12 cellular contexts compared by ENCODE assay signal in genomic region chr5:175904577-175904976, GRCh38. TPM values are rescaled to one million over a fixed set of nuclear protein-coding genes. Genes with fewer than 3 reads are reported as not detected.
DNase-seq lines count a peak whose midpoint lies in the region; ATAC-seq, FAIRE-seq and TF ChIP-seq lines count a peak whose summit lies in the region.
"Not testable (repeated sequence)": the region's sequence is repeated elsewhere in the genome, so short reads cannot be mapped to it uniquely, and the experiment has no call there.
"Had no signal": no experiment of that assay in that cellular context is flagged by ENCODE, and none has a peak within 500 bp of the region (broad histone marks: within the 10 kb centered on the region; RNA-seq: fewer than 3 reads in every experiment).

No MANE protein-coding gene starts in this region.

- peak; percentile 28 for TF ChIP-seq CTCF in DOHH2 (IDR thresholded peaks at IDR 0.05; ENCODE audit: low read depth, low read length, poor library complexity, severe bottlenecking)
- peak; percentile 38 for TF ChIP-seq CTCF in OCI-LY7 (conservative IDR thresholded peaks at IDR 0.05; ENCODE audit: low read length)
- TF ChIP-seq CTCF in foreskin keratinocyte (conservative IDR thresholded peaks at IDR 0.05) = peak; percentile 58
- peak; percentile 50 for TF ChIP-seq CTCF in neural progenitor cell (IDR thresholded peaks at IDR 0.05)

- H3K4me3 ChIP-seq in DOHH2 (ENCODE audit: low read length); GM23248; OCI-LY7 (ENCODE audit: low read depth, low read length, poor library complexity, severe bottlenecking); neural progenitor cell: not testable (repeated sequence)

- not testable (repeated sequence) for H3K4me2 ChIP-seq in DOHH2 (ENCODE audit: low read length); GM23248 (ENCODE audit: unreplicated experiment); OCI-LY7 (ENCODE audit: low read length); neural progenitor cell

- POLR2A ChIA-PET in OCI-LY7 (lab: Charles Lee) = not testable (repeated sequence)

- peak; percentile 46 for FAIRE-seq in A204.1 (lab: Jason Lieb, UNC)

- H4K20me1 ChIP-seq in DOHH2 (ENCODE audit: control insufficient read depth, insufficient read depth, low read depth, low read length); GM23248 (ENCODE audit: insufficient read depth); OCI-LY7 (ENCODE audit: insufficient read depth, low read length); neural progenitor cell (ENCODE audit: low read depth): not testable (repeated sequence)

- H3K27me3 Mint-ChIP-seq in activated CD8-positive, alpha-beta memory T cell treated with anti-CD3 and anti-CD28 coated beads, Interleukin-2, amount 10 ng/mL, durations not matched to agents 7 days and 5 days = not testable (repeated sequence)
- H3K27me3 Mint-ChIP-seq in neural progenitor cell (ENCODE audit: insufficient read depth, low read depth) = peaks cover 11% of the 10 kb centered on the region

- not testable (repeated sequence) for H3K27me3 ChIP-seq in DOHH2 (ENCODE audit: control insufficient read depth, low read length); GM23248 (replicated peaks; ENCODE audit: insufficient read depth); foreskin keratinocyte; neural progenitor cell

- in situ Hi-C loops in GM23248 (cut with MboI) = not testable (repeated sequence)

- not testable (repeated sequence) for H3K4me1 Mint-ChIP-seq in activated CD8-positive, alpha-beta memory T cell treated with anti-CD3 and anti-CD28 coated beads, Interleukin-2, amount 10 ng/mL, durations not matched to agents 7 days and 5 days
- H3K4me1 Mint-ChIP-seq in neural progenitor cell = peaks cover 19% of the 10 kb centered on the region

- BruUV-seq in OCI-LY7 (replicated peaks; lab: Mats Ljungman, UMichigan) = not testable (repeated sequence)

- DNase-seq in GM23248 (peak; percentile 13), dermis blood vessel endothelial cell (peak; percentile 27)
- DNase-seq in OCI-LY7 (ENCODE audit: low spot score); activated CD8-positive, alpha-beta memory T cell treated with anti-CD3 and anti-CD28 coated beads, Interleukin-2, amount 10 ng/mL, durations not matched to agents 7 days and 5 days; foreskin keratinocyte; neural progenitor cell (ENCODE audit: low spot score): not testable (repeated sequence)

- CTCF ChIA-PET in OCI-LY7 (lab: Charles Lee; ENCODE audit: unreplicated experiment); activated CD8-positive, alpha-beta memory T cell treated with anti-CD3 and anti-CD28 coated beads, Interleukin-2, amount 10 ng/mL, durations not matched to agents 7 days and 5 days (lab: Charles Lee): not testable (repeated sequence)

- not testable (repeated sequence) for H3K79me2 ChIP-seq in DOHH2 (ENCODE audit: control insufficient read depth, low read length); GM23248 (ENCODE audit: insufficient read depth); OCI-LY7 (ENCODE audit: insufficient read depth, low read depth, low read length); neural progenitor cell (ENCODE audit: low read depth)

- H3K36me3 ChIP-seq in DOHH2 (ENCODE audit: control insufficient read depth, low read length); GM23248 (ENCODE audit: low read depth); OCI-LY7 (ENCODE audit: insufficient read depth, low read length); neural progenitor cell: not testable (repeated sequence)

- H3K36me3 Mint-ChIP-seq in activated CD8-positive, alpha-beta memory T cell treated with anti-CD3 and anti-CD28 coated beads, Interleukin-2, amount 10 ng/mL, durations not matched to agents 7 days and 5 days; neural progenitor cell: not testable (repeated sequence)

- H3K9me3 Mint-ChIP-seq in activated CD8-positive, alpha-beta memory T cell treated with anti-CD3 and anti-CD28 coated beads, Interleukin-2, amount 10 ng/mL, durations not matched to agents 7 days and 5 days (ENCODE audit: low read depth); neural progenitor cell: not testable (repeated sequence)

- H3K27ac Mint-ChIP-seq in activated CD8-positive, alpha-beta memory T cell treated with anti-CD3 and anti-CD28 coated beads, Interleukin-2, amount 10 ng/mL, durations not matched to agents 7 days and 5 days; neural progenitor cell: not testable (repeated sequence)

- not testable (repeated sequence) for H3K4me1 ChIP-seq in DOHH2 (ENCODE audit: control insufficient read depth, low read length); GM23248 (ENCODE audit: insufficient read depth); OCI-LY7 (ENCODE audit: insufficient read depth, low read length, poor library complexity, severe bottlenecking); foreskin keratinocyte; neural progenitor cell

- intact Hi-C loops in OCI-LY7 (cut with micrococcal nuclease; ENCODE audit: unreplicated experiment) = not testable (repeated sequence)

- H3K9ac ChIP-seq in GM23248, neural progenitor cell: not testable (repeated sequence)

- H3K27ac ChIP-seq in DOHH2 (ENCODE audit: low read depth, low read length); GM23248; OCI-LY7 (ENCODE audit: low read depth, low read length, poor library complexity, severe bottlenecking); foreskin keratinocyte; neural progenitor cell: not testable (repeated sequence)

- not testable (repeated sequence) for H3K4me3 Mint-ChIP-seq in activated CD8-positive, alpha-beta memory T cell treated with anti-CD3 and anti-CD28 coated beads, Interleukin-2, amount 10 ng/mL, durations not matched to agents 7 days and 5 days; neural progenitor cell

- not testable (repeated sequence) for H3F3A ChIP-seq in DOHH2 (ENCODE audit: control insufficient read depth, insufficient read depth); GM23248 (ENCODE audit: insufficient read depth); neural progenitor cell (ENCODE audit: low read depth)

- not testable (repeated sequence) for H3K9me2 ChIP-seq in DOHH2 (replicated peaks; ENCODE audit: control insufficient read depth, low read length); GM23248 (ENCODE audit: insufficient read depth); OCI-LY7 (ENCODE audit: insufficient read depth, low read length)

- 32 to 69% methylated on average over 1 of the region's 1 CpG for WGBS in GM23248 (ENCODE audit: low coverage in 1 of 2, low lambda C conversion rate in 2 of 2, missing lambda C conversion rate in 2 of 2), 2 experiments

- peak; percentile 30 for ATAC-seq in activated CD8-positive, alpha-beta memory T cell treated with anti-CD3 and anti-CD28 coated beads, Interleukin-2, amount 10 ng/mL, durations not matched to agents 7 days and 5 days
- peak; percentile 54 for ATAC-seq in foreskin keratinocyte

- H2AFZ ChIP-seq in GM23248; OCI-LY7 (ENCODE audit: low read length); neural progenitor cell (replicated peaks): not testable (repeated sequence)

- not testable (repeated sequence) for H3K9me3 ChIP-seq in DOHH2 (ENCODE audit: control insufficient read depth, insufficient read depth, low read length); GM23248 (ENCODE audit: low read depth); OCI-LY7 (ENCODE audit: low read length); neural progenitor cell (ENCODE audit: low read depth)

RNA-seq across cellular contexts. Expression of gene CPLX2, which starts 33.2 kb away (rescaled TPM):
- total RNA-seq in GM23248 (2014; rRNA removed; shearing (Covaris generic)) = not detected in 2 replicates
- polyA plus RNA-seq in GM23248 (2016; fragmentation: Nextera tagmentation; extraction: Ambion mirVana) (not detected in 2 replicates), foreskin keratinocyte (not detected in 2 replicates)
- not detected in 2 replicates for total RNA-seq in OCI-LY7 (2014; rRNA removed; shearing (Covaris generic))
- total RNA-seq in OCI-LY7 (2022) (not detected in 2 replicates), dermis blood vessel endothelial cell (not detected in 2 replicates), foreskin keratinocyte (not detected in 2 replicates), neural progenitor cell (ENCODE audit: low replicate concordance) (0.06 TPM in 1 of 2 replicates, not detected in the other)
- total RNA-seq in activated CD8-positive, alpha-beta memory T cell treated with anti-CD3 and anti-CD28 coated beads, Interleukin-2, amount 10 ng/mL, durations not matched to agents 7 days and 5 days = not detected
- total RNA-seq: A172; CD4-positive, CD25-positive, alpha-beta regulatory T cell; esophagus mucosa had no signal
- polyA plus RNA-seq: ovary had no signal
